7 cellular contexts compared by ENCODE assay signal in genomic region chr4:136864580-136865185, GRCh38.
DNase-seq lines count a peak whose midpoint lies in the region; ATAC-seq, FAIRE-seq and TF ChIP-seq lines count a peak whose summit lies in the region.

No MANE protein-coding gene starts in this region.

- no peaks in the 10 kb centered on the region for H3K36me3 Mint-ChIP-seq in astrocyte (ENCODE audit: low read depth, unreplicated experiment)

- FAIRE-seq in astrocyte (lab: Jason Lieb, UNC): peak; percentile 91

- H3K9me3 ChIP-seq in astrocyte (ENCODE audit: insufficient read depth, low read depth, low read length): no peaks in the 10 kb centered on the region
- no peaks in the 10 kb centered on the region for H3K9me3 ChIP-seq in suprapubic skin

- peak; percentile 68 for DNase-seq in G401 (ENCODE audit: low spot score)
- DNase-seq in NCI-H460 (ENCODE audit: extremely low read depth, low read depth): peak; percentile 61
- DNase-seq in astrocyte (ENCODE audit: low read depth): peak; percentile 52
- DNase-seq in inferior parietal cortex (ENCODE audit: extremely low spot score): peak; percentile 94
- no peak for DNase-seq in suprapubic skin (ENCODE audit: low spot score in 2 of 2)

- no peaks in the 10 kb centered on the region for H3K27me3 Mint-ChIP-seq in astrocyte (ENCODE audit: low read depth, unreplicated experiment)

- no peak overlapping the region for H3K4me3 Mint-ChIP-seq in astrocyte (ENCODE audit: unreplicated experiment)

- no peak overlapping the region for H3K9ac ChIP-seq in astrocyte (ENCODE audit: low read length)

- ATAC-seq in GM19467 (IDR thresholded peaks at IDR 0.05; ENCODE audit: unreplicated experiment) (peak; percentile 91), HG03442 (IDR thresholded peaks at IDR 0.05; ENCODE audit: unreplicated experiment) (peak; percentile 95)

- no peak for TF ChIP-seq EP300 in suprapubic skin (IDR thresholded peaks at IDR 0.05)

- no peak overlapping the region for H3K27ac Mint-ChIP-seq in astrocyte (ENCODE audit: unreplicated experiment)

- no peak overlapping the region for H3K27ac ChIP-seq in astrocyte (ENCODE audit: low read depth, low read length)
- H3K27ac ChIP-seq in suprapubic skin: no peak overlapping the region

- no peak overlapping the region for H2AFZ ChIP-seq in astrocyte (ENCODE audit: low read depth, low read length)

- H4K20me1 ChIP-seq in astrocyte (ENCODE audit: insufficient read depth, low read length): no peaks in the 10 kb centered on the region

- in situ Hi-C loops in G401 (cut with HindIII; ENCODE audit: low sequenced_read_pairs): no loop called here

- TF ChIP-seq CTCF in astrocyte (IDR thresholded peaks at IDR 0.05; ENCODE audit: insufficient read depth, low read depth, low read length) (peak; percentile 88), suprapubic skin (IDR thresholded peaks at IDR 0.05) (peak; percentile 43 to 44)

- no peak overlapping the region for H3K4me3 ChIP-seq in astrocyte (ENCODE audit: insufficient read depth, low read depth, low read length)
- no peak overlapping the region for H3K4me3 ChIP-seq in suprapubic skin

- peaks cover 2% of the 10 kb centered on the region for H3K4me1 Mint-ChIP-seq in astrocyte (ENCODE audit: low read depth, unreplicated experiment)

- H3K4me1 ChIP-seq in astrocyte (ENCODE audit: insufficient read depth, low read length): peaks cover 4% of the 10 kb centered on the region
- no peaks in the 10 kb centered on the region for H3K4me1 ChIP-seq in suprapubic skin

- no peak overlapping the region for H3K4me2 ChIP-seq in astrocyte (ENCODE audit: low read length)

- 2% methylated on average over 2 of the region's 2 CpGs for WGBS in suprapubic skin

- H3K36me3 ChIP-seq in astrocyte (ENCODE audit: insufficient read depth, low read length) (no peaks in the 10 kb centered on the region), suprapubic skin (no peaks in the 10 kb centered on the region)

- H3K79me2 ChIP-seq in astrocyte (ENCODE audit: insufficient read depth, low read length): no peaks in the 10 kb centered on the region

- TF ChIP-seq POLR2A in suprapubic skin (IDR thresholded peaks at IDR 0.05): no peak

- H3K27me3 ChIP-seq in astrocyte (ENCODE audit: insufficient read depth, low read length): no peaks in the 10 kb centered on the region
- no peaks in the 10 kb centered on the region for H3K27me3 ChIP-seq in suprapubic skin

- H3K9me3 Mint-ChIP-seq in astrocyte (ENCODE audit: unreplicated experiment): no peaks in the 10 kb centered on the region

Comparison
In these comparisons a context has a peak if more than half of its experiments do, and no peak if none do; other contexts are left out.
1. DNase-seq: peak in G401 (single experiment), NCI-H460 (single experiment), astrocyte (single experiment) and inferior parietal cortex (single experiment); none in suprapubic skin (0 of 2).